Comparison of ENCODE assay signal across 31 cellular contexts in genomic region chr7:51292596-51292995, GRCh38. TPM values are rescaled to one million over a fixed set of nuclear protein-coding genes. Genes with fewer than 3 reads are reported as not detected.
A peak's percentile ranks its signal among the peaks of the same experiment; 100 is the strongest.
DNase-seq lines count a peak whose midpoint lies in the region; ATAC-seq, FAIRE-seq and TF ChIP-seq lines count a peak whose summit lies in the region.
"Had no signal": no experiment of that assay in that cellular context is flagged by ENCODE, and none has a peak within 500 bp of the region (broad histone marks: within the 10 kb centered on the region; RNA-seq: fewer than 3 reads in every experiment).

No MANE protein-coding gene starts in this region.

- no peak overlapping the region for H3K9ac ChIP-seq in kidney (ENCODE audit: low read length in 2 of 2)
- H3K9ac ChIP-seq: parathyroid adenoma, SK-N-SH had no signal

- DNase-seq in left ventricle myocardium inferior (no peak), left cardiac atrium (no peak), kidney (peak; percentile 28), NCI-H1436 (lab: John Stamatoyannopoulos, UW) (no peak), GM13977 (ENCODE audit: low spot score) (no peak), NCI-H1092 treated with DMSO at 0.1 percent for 48 hours (lab: John Stamatoyannopoulos, UW) (no peak)
- DNase-seq in activated CD4-positive, alpha-beta T cell treated with anti-CD3 and anti-CD28 coated beads, Interleukin-2, amount 50 U/mL, for 1 hour: no peak
- DNase-seq: activated B cell treated with CpG ODN at 0.5 μM for 24 hours; activated CD4-positive, alpha-beta T cell treated with anti-CD3 and anti-CD28 coated beads, Interleukin-2, amount 50 U/mL, for 48 hours; activated naive CD8-positive, alpha-beta T cell treated with anti-CD3 and anti-CD28 coated beads, Interleukin-2, amount 50 U/mL, for 24 hours; activated T-cell treated with anti-CD3 and anti-CD28 coated beads, Interleukin-2, amount 50 U/mL, for 48 hours; CD4-positive, alpha-beta memory T cell; cerebellar nuclear complex; left lung; mesendoderm; MV-4-11; NCI-H146; SK-N-SH; small intestine; stimulated activated naive CD4-positive, alpha-beta T cell treated with Interleukin-2 at 50 U/mL for 16 hours; uterus had no signal

- no peaks in the 10 kb centered on the region for H3K27me3 ChIP-seq in left ventricle myocardium inferior (ENCODE audit: low read depth)
- H3K27me3 ChIP-seq: gastroesophageal sphincter, hepatocyte, left lung, uterus had no signal

- H3K4me1 ChIP-seq in left ventricle myocardium inferior (peaks cover 64% of the 10 kb centered on the region), kidney (ENCODE audit: control insufficient read depth in 1 of 2, insufficient read depth in 1 of 2, low read depth in 1 of 2, low read length in 2 of 2) (peaks cover 5 to 11% of the 10 kb centered on the region in 2 donors)
- H3K4me1 ChIP-seq: left lung, uterus had no signal

- H3K9me3 ChIP-seq in left ventricle myocardium inferior (replicated peaks) (no peaks in the 10 kb centered on the region), kidney (ENCODE audit: control insufficient read depth in 1 of 2, low read length in 2 of 2) (no peaks in the 10 kb centered on the region)
- H3K9me3 ChIP-seq: gastroesophageal sphincter, HAP-1, left lung, SK-N-SH, thoracic aorta, uterus had no signal

- intact Hi-C loops in left ventricle myocardium inferior (cut with micrococcal nuclease): no loop called here
- intact Hi-C loops in left cardiac atrium (cut with DNase I): no loop called here
- intact Hi-C loops in kidney (cut with DNase I): no loop called here

- H3K27ac ChIP-seq in left ventricle myocardium inferior (replicated peaks): peak overlapping the region; percentile 14
- peak overlapping the region; percentile 10 for H3K27ac ChIP-seq in angular gyrus (ENCODE audit: low read depth, low read length)
- H3K27ac ChIP-seq in kidney (ENCODE audit: low read depth in 2 of 2, low read length in 2 of 2): no peak overlapping the region
- H3K27ac ChIP-seq: gastroesophageal sphincter, hepatocyte, left lung, parathyroid adenoma, thoracic aorta, uterus had no signal

- in situ Hi-C loops in GM13977 (cut with MboI; ENCODE audit: low pct_unique_long_range_greater_than_20kb, low sequenced_read_pairs, unreplicated experiment): no loop called here

- ATAC-seq in left cardiac atrium: no peak
- ATAC-seq: activated naive CD8-positive, alpha-beta T cell treated with anti-CD3 and anti-CD28 coated beads, Interleukin-2, amount 50 U/mL, for 24 hours; gastroesophageal sphincter; HepG2; left lung; PC-3 had no signal

- H3K4me3 ChIP-seq in left ventricle myocardium inferior (no peak overlapping the region), kidney (ENCODE audit: low read length in 2 of 2) (no peak overlapping the region)
- H3K4me3 ChIP-seq: gastroesophageal sphincter, HAP-1, hepatocyte, left lung, thoracic aorta, uterus had no signal

- no peak for FAIRE-seq in kidney (lab: Jason Lieb, UNC)
- FAIRE-seq: D721Med, HepG2, small intestine had no signal

- TF ChIP-seq CTCF in left ventricle myocardium inferior (IDR thresholded peaks at IDR 0.05; ENCODE audit: borderline replicate concordance): no peak
- TF ChIP-seq CTCF in kidney (IDR thresholded peaks at IDR 0.05; ENCODE audit: borderline replicate concordance, extremely low read depth, insufficient read depth): no peak
- TF ChIP-seq CTCF in GM13977 (IDR thresholded peaks at IDR 0.05; ENCODE audit: extremely low read depth, insufficient read depth, missing control alignments): no peak

- no peaks in the 10 kb centered on the region for H3K36me3 ChIP-seq in left ventricle myocardium inferior
- no peaks in the 10 kb centered on the region for H3K36me3 ChIP-seq in kidney (ENCODE audit: control insufficient read depth in 1 of 2, insufficient read depth in 2 of 2, low read length in 2 of 2)
- H3K36me3 ChIP-seq: gastroesophageal sphincter, HAP-1, left lung, thoracic aorta, uterus had no signal

RNA-seq across cellular contexts. Expression of gene COBL, which starts 24.0 kb away (rescaled TPM):
- total RNA-seq in left ventricle myocardium inferior: 77.1 TPM
- 10 to 100 TPM; 28.1 to 36.0 TPM for total RNA-seq in left cardiac atrium
- total RNA-seq in kidney: 42.7 TPM
- polyA plus RNA-seq in kidney (ENCODE audit: insufficient read depth, low read depth, low replicate concordance): 9.8 TPM
- total RNA-seq: activated B cell treated with CpG ODN at 0.5 μM for 24 hours; CD4-positive, alpha-beta memory T cell; T-helper 1 cell treated with Interleukin-12 subunit alpha and Interleukin-12 subunit beta and Interleukin-4 antibody, amounts not matched to agents 30 ng/mL and 1 ng/mL, for 36 hours had no signal
- polyA plus RNA-seq: CD4-positive, alpha-beta memory T cell had no signal

Comparison
In these comparisons a context has a peak if more than half of its experiments do, and no peak if none do; other contexts are left out.
1. H3K27ac ChIP-seq: peak in left ventricle myocardium inferior (single experiment) and angular gyrus (single experiment); none in kidney (0 of 2).